In genomic region chr7:157482517-157483120, GRCh38 we compare ENCODE assay signal across 27 cellular contexts.
A peak's percentile ranks its signal among the peaks of the same experiment; 100 is the strongest.
DNase-seq lines count a peak whose midpoint lies in the region; ATAC-seq and TF ChIP-seq lines count a peak whose summit lies in the region.
"Had no signal": no experiment of that assay in that cellular context is flagged by ENCODE, and none has a peak within 500 bp of the region (broad histone marks: within the 10 kb centered on the region; RNA-seq: fewer than 3 reads in every experiment).

No MANE protein-coding gene starts in this region.

- ATAC-seq in RWPE2 (ENCODE audit: low read depth) (peak; percentile 50; the same call in 1 of the 3 replicates), GM19395 (IDR thresholded peaks at IDR 0.05; ENCODE audit: unreplicated experiment) (no peak), HG02970 (IDR thresholded peaks at IDR 0.05; ENCODE audit: low FRiP score, unreplicated experiment) (no peak), HG02884 (IDR thresholded peaks at IDR 0.05; ENCODE audit: unreplicated experiment) (no peak), esophagus mucosa (no peak)
- ATAC-seq: foreskin keratinocyte; GM12878; heart left ventricle; naive thymus-derived CD8-positive, alpha-beta T cell had no signal

- H3K27me3 Mint-ChIP-seq in endodermal cell (ENCODE audit: insufficient read depth) = no peaks in the 10 kb centered on the region
- H3K27me3 Mint-ChIP-seq: stimulated activated naive CD8-positive, alpha-beta T cell treated with anti-CD3 and anti-CD28 coated beads, Interleukin-15, Interleukin-2, amounts not matched to agents 100 ng/mL and 50 ng/mL, for 24 hours had no signal

- H3K36me3 ChIP-seq in RWPE2 (ENCODE audit: low read depth) (no peaks in the 10 kb centered on the region), endodermal cell (ENCODE audit: control insufficient read depth, insufficient read depth, low read length) (no peaks in the 10 kb centered on the region)
- H3K36me3 ChIP-seq: BLaER1, brain microvascular endothelial cell, esophagus muscularis mucosa, heart left ventricle, thoracic aorta had no signal

- DNase-seq in activated CD8-positive, alpha-beta memory T cell treated with anti-CD3 and anti-CD28 coated beads for 24 hours = peak; percentile 44
- no peak for DNase-seq in activated CD8-positive, alpha-beta memory T cell treated with anti-CD3 and anti-CD28 coated beads, Interleukin-2, amount 50 U/mL, for 4 hours
- DNase-seq in RWPE2 (ENCODE audit: low spot score) = no peak
- DNase-seq in endodermal cell = peak; percentile 36
- DNase-seq: activated naive CD4-positive, alpha-beta T cell; amniotic stem cell; brain microvascular endothelial cell; COR-L47; effector CD8-positive, alpha-beta T cell; foreskin keratinocyte; GOT3; kidney; naive thymus-derived CD8-positive, alpha-beta T cell; NCI-H1417; NCI-H2029 treated with DMSO at 0.1 percent for 48 hours; NCI-H345; T-helper 9 cell had no signal

- H3K4me3 Mint-ChIP-seq in endodermal cell = no peak overlapping the region
- H3K4me3 Mint-ChIP-seq: naive thymus-derived CD8-positive, alpha-beta T cell; stimulated activated naive CD8-positive, alpha-beta T cell treated with anti-CD3 and anti-CD28 coated beads, Interleukin-15, Interleukin-2, amounts not matched to agents 100 ng/mL and 50 ng/mL, for 24 hours had no signal

- no peak overlapping the region for H3K27ac Mint-ChIP-seq in endodermal cell

- H3K36me3 Mint-ChIP-seq in endodermal cell (ENCODE audit: low read depth) = no peaks in the 10 kb centered on the region
- H3K36me3 Mint-ChIP-seq: naive thymus-derived CD8-positive, alpha-beta T cell had no signal

- no peaks in the 10 kb centered on the region for H3K4me1 Mint-ChIP-seq in endodermal cell

- no peak overlapping the region for H3K27ac ChIP-seq in RWPE2 (ENCODE audit: poor library complexity, severe bottlenecking)
- no peak overlapping the region for H3K27ac ChIP-seq in endodermal cell (ENCODE audit: low read depth, low read length)
- H3K27ac ChIP-seq: BLaER1, brain microvascular endothelial cell, esophagus muscularis mucosa, foreskin keratinocyte, heart left ventricle, thoracic aorta had no signal

- H3K4me1 ChIP-seq in RWPE2 (ENCODE audit: insufficient read depth, poor library complexity, severe bottlenecking) = no peaks in the 10 kb centered on the region
- no peaks in the 10 kb centered on the region for H3K4me1 ChIP-seq in endodermal cell (ENCODE audit: control insufficient read depth, insufficient read depth, low read length)
- H3K4me1 ChIP-seq: esophagus muscularis mucosa, foreskin keratinocyte, heart left ventricle had no signal

- H3K27me3 ChIP-seq in RWPE2 (ENCODE audit: insufficient read depth, poor library complexity, severe bottlenecking) (no peaks in the 10 kb centered on the region), endodermal cell (ENCODE audit: control insufficient read depth, insufficient read depth, low read length, poor library complexity, severe bottlenecking) (no peaks in the 10 kb centered on the region)
- H3K27me3 ChIP-seq: brain microvascular endothelial cell, foreskin keratinocyte had no signal

- H3K9ac ChIP-seq in endodermal cell (ENCODE audit: extremely low read depth, low read length, poor library complexity, severe bottlenecking) = no peak overlapping the region
- H3K9ac ChIP-seq: BLaER1 had no signal

- no peak for TF ChIP-seq CTCF in RWPE2 (IDR thresholded peaks at IDR 0.05; ENCODE audit: poor library complexity, severe bottlenecking)
- TF ChIP-seq CTCF in endodermal cell (conservative IDR thresholded peaks at IDR 0.05) = no peak

- WGBS in endodermal cell (ENCODE audit: insufficient coverage in 1 of 2, insufficient read length in 1 of 2), 2 experiments = 86 to 90% methylated on average over 4 to 6 of the region's 7 CpGs

- H3K4me3 ChIP-seq in RWPE2 (ENCODE audit: severe bottlenecking) = no peak overlapping the region
- peak overlapping the region; percentile 61 for H3K4me3 ChIP-seq in endodermal cell (ENCODE audit: low read length)
- H3K4me3 ChIP-seq: BLaER1, esophagus muscularis mucosa, GM12878, heart left ventricle, thoracic aorta had no signal

- H3K9me3 ChIP-seq in RWPE2 (ENCODE audit: severe bottlenecking) = no peaks in the 10 kb centered on the region
- H3K9me3 ChIP-seq in endodermal cell (ENCODE audit: control insufficient read depth, low read length) = peaks cover 50% of the 10 kb centered on the region
- H3K9me3 ChIP-seq: BLaER1, esophagus muscularis mucosa, heart left ventricle, thoracic aorta had no signal

- no peaks in the 10 kb centered on the region for H3K9me3 Mint-ChIP-seq in endodermal cell
- H3K9me3 Mint-ChIP-seq: naive thymus-derived CD8-positive, alpha-beta T cell; stimulated activated naive CD8-positive, alpha-beta T cell treated with anti-CD3 and anti-CD28 coated beads, Interleukin-15, Interleukin-2, amounts not matched to agents 100 ng/mL and 50 ng/mL, for 24 hours had no signal

Comparison
In these comparisons a context has a peak if more than half of its experiments do, and no peak if none do; other contexts are left out.
1. DNase-seq: peak in activated CD8-positive, alpha-beta memory T cell treated with anti-CD3 and anti-CD28 coated beads for 24 hours (single experiment) and endodermal cell (single experiment); none in activated CD8-positive, alpha-beta memory T cell treated with anti-CD3 and anti-CD28 coated beads, Interleukin-2, amount 50 U/mL, for 4 hours (single experiment) and RWPE2 (single experiment).